1 cellular context compared by ENCODE assay signal in genomic region chr14:36524874-36525745, GRCh38.
TF ChIP-seq lines count a peak whose summit lies in the region.

No MANE protein-coding gene starts in this region.

TF ChIP-seq in GM12878, 131 proteins besides CTCF, POLR2A, EP300 and RAD21 (continued from another document):
- TF ChIP-seq MAX (IDR thresholded peaks at IDR 0.05; ENCODE audit: low read depth, low read length) (no peak), TCF7 (IDR thresholded peaks at IDR 0.05; ENCODE audit: borderline replicate concordance) (no peak), IKZF2 (IDR thresholded peaks at IDR 0.05) (no peak), RUNX3 (IDR thresholded peaks at IDR 0.05; ENCODE audit: low read length) (no peak), NKRF (conservative IDR thresholded peaks at IDR 0.05) (no peak), ELK1 (IDR thresholded peaks at IDR 0.05; ENCODE audit: low read depth, low read length) (no peak), ASH2L (IDR thresholded peaks at IDR 0.05; ENCODE audit: borderline replicate concordance, low read depth) (no peak), ZNF274 (IDR thresholded peaks at IDR 0.05; ENCODE audit: insufficient read depth, insufficient read length) (no peak), GATAD2B (conservative IDR thresholded peaks at IDR 0.05; ENCODE audit: low read depth) (no peak)
TF ChIP-seq in GM12878: peak in this region for 0.
